ENCODE assay signal across 1 cellular context in genomic region chr1:56326056-56326455, GRCh38.
TF ChIP-seq lines count a peak whose summit lies in the region.

No MANE protein-coding gene starts in this region.

TF ChIP-seq in SK-N-SH, 30 proteins besides CTCF, POLR2A, EP300 and RAD21 (continued from another document):
- TF ChIP-seq MAX (IDR thresholded peaks at IDR 0.05; ENCODE audit: low read depth) (no peak), TAF1 (IDR thresholded peaks at IDR 0.05; ENCODE audit: borderline replicate concordance, low read depth, low read length) (no peak), PBX3 (IDR thresholded peaks at IDR 0.05) (no peak), NFIC (IDR thresholded peaks at IDR 0.05; ENCODE audit: borderline replicate concordance) (no peak), EZH2phosphoT487 (IDR thresholded peaks at IDR 0.05; ENCODE audit: borderline replicate concordance, low read depth) (no peak), CHD2 (IDR thresholded peaks at IDR 0.05; ENCODE audit: low read length, partially characterized antibody) (no peak)
